ENCODE assay signal across 8 cellular contexts in the genomic region with DNA sequence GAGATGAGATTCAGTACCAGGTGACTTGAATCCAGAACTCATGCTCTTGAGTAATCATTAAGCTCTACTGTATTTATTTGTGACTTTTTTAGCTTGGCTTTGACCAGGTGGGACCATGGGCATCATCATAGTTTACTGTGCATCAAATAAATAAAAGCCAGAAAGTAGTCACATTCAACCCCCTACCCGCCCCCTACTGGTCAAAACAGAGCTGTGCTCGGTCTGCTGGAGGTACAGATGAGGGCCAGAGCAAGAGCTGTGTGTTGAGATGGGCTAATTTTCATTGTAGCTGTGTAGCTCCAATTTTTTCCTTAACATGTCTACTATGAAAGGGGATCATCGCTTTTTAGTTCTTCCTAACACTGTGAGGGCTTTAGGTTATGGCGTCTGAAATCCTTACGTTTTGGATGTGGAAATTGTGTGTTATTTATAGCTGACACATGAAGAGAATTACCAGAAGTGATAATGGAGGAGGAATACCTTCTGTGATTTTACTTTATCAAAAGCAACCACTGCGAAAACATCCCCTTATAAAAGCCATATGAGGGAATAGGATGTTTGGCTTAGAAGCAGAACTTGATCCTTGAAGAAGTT.
DNase-seq lines count a peak whose midpoint lies in the region; ATAC-seq and TF ChIP-seq lines count a peak whose summit lies in the region.

No MANE protein-coding gene starts in this region.

- TF ChIP-seq CTCF in DOHH2 (IDR thresholded peaks at IDR 0.05; ENCODE audit: low read depth, low read length, poor library complexity, severe bottlenecking) (peak; percentile 91), Peyer's patch (IDR thresholded peaks at IDR 0.05) (peak in 2 of 6 experiments; percentile 22 to 47), gastroesophageal sphincter (IDR thresholded peaks at IDR 0.05) (peak in 3 of 4 experiments; percentile 15 to 25 (median 23))

- H4K20me1 ChIP-seq in DOHH2 (ENCODE audit: control insufficient read depth, insufficient read depth, low read depth, low read length), result no peaks in the 10 kb centered on the region

- no peaks in the 10 kb centered on the region for H3F3A ChIP-seq in DOHH2 (ENCODE audit: control insufficient read depth, insufficient read depth)

- no peaks in the 10 kb centered on the region for H3K9me2 ChIP-seq in DOHH2 (replicated peaks; ENCODE audit: control insufficient read depth, low read length)

- TF ChIP-seq POLR2A in Peyer's patch (IDR thresholded peaks at IDR 0.05) (no peak), gastroesophageal sphincter (IDR thresholded peaks at IDR 0.05) (no peak)

- peak in 2 of 3 donors; percentile 18 to 52 for DNase-seq in Peyer's patch
- DNase-seq in NCI-H1092 (lab: John Stamatoyannopoulos, UW), result no peak
- DNase-seq in middle frontal gyrus (ENCODE audit: extremely low spot score, low spot score), result no peak
- DNase-seq in mesenteric fat pad (ENCODE audit: low spot score), result no peak
- no peak for DNase-seq in NCI-H510A treated with DMSO at 0.1 percent for 48 hours (lab: John Stamatoyannopoulos, UW)

- no peak overlapping the region for H3K4me2 ChIP-seq in DOHH2 (ENCODE audit: low read length)

- ATAC-seq in GM21526 (IDR thresholded peaks at IDR 0.05; ENCODE audit: low FRiP score, unreplicated experiment) (peak; percentile 68), gastroesophageal sphincter (no peak)

- H3K27ac ChIP-seq in DOHH2 (ENCODE audit: low read depth, low read length), result no peak overlapping the region
- H3K27ac ChIP-seq in Peyer's patch, result peak overlapping the region in 2 of 4 donors; percentile 59 to 76
- no peak overlapping the region for H3K27ac ChIP-seq in gastroesophageal sphincter

- H3K9me3 ChIP-seq in DOHH2 (ENCODE audit: control insufficient read depth, insufficient read depth, low read length) (no peaks in the 10 kb centered on the region), Peyer's patch (no peaks in the 10 kb centered on the region), gastroesophageal sphincter (no peaks in the 10 kb centered on the region)

- no peak for TF ChIP-seq EP300 in gastroesophageal sphincter (IDR thresholded peaks at IDR 0.05)

- no peaks in the 10 kb centered on the region for H3K79me2 ChIP-seq in DOHH2 (ENCODE audit: control insufficient read depth, low read length)

- H3K4me3 ChIP-seq in DOHH2 (ENCODE audit: low read length), result no peak overlapping the region
- no peak overlapping the region for H3K4me3 ChIP-seq in Peyer's patch
- H3K4me3 ChIP-seq in gastroesophageal sphincter, result no peak overlapping the region

- H3K4me1 ChIP-seq in DOHH2 (ENCODE audit: control insufficient read depth, low read length) (no peaks in the 10 kb centered on the region), Peyer's patch (no peaks in the 10 kb centered on the region), gastroesophageal sphincter (peaks cover 0 to 37% (median 4%) of the 10 kb centered on the region in 3 donors)

- no peaks in the 10 kb centered on the region for H3K36me3 ChIP-seq in DOHH2 (ENCODE audit: control insufficient read depth, low read length)
- no peaks in the 10 kb centered on the region for H3K36me3 ChIP-seq in Peyer's patch
- no peaks in the 10 kb centered on the region for H3K36me3 ChIP-seq in gastroesophageal sphincter

- 80 to 92% methylated on average over 4 to 6 of the region's 6 CpGs for WGBS in gastroesophageal sphincter (ENCODE audit: low coverage in 1 of 2), 2 donors

- H3K27me3 ChIP-seq in DOHH2 (ENCODE audit: control insufficient read depth, low read length), result peaks cover 8% of the 10 kb centered on the region
- H3K27me3 ChIP-seq in Peyer's patch, result no peaks in the 10 kb centered on the region
- no peaks in the 10 kb centered on the region for H3K27me3 ChIP-seq in gastroesophageal sphincter

Comparison
In these comparisons a context has a peak if more than half of its experiments do, and no peak if none do; other contexts are left out.
1. DNase-seq: peak in Peyer's patch (2 of 3); none in NCI-H1092 (single experiment), middle frontal gyrus (single experiment), mesenteric fat pad (single experiment) and NCI-H510A treated with DMSO at 0.1 percent for 48 hours (single experiment).